5 cellular contexts compared by ENCODE assay signal in the genomic region with DNA sequence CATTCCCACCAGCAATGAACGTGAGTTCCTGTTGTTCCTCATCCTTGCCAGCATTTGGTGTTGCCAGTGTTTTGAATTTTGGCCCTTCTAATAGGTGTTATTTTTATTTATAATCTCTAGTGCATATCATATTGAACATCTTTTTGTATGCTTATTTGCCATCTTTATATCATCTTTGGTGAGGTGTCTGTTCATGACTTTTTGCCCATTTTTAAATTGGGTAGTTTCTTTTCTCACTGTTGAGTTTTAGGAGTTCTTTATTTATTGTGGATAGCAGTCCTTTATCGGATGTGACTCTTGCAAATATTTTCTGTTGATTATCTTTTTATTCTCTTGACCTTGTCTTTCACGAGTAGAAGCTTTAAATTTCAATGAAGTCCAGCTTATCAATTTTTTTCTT.
"Had no signal": no experiment of that assay in that cellular context is flagged by ENCODE, and none has a peak within 500 bp of the region (broad histone marks: within the 10 kb centered on the region; RNA-seq: fewer than 3 reads in every experiment).

No MANE protein-coding gene starts in this region.

- H3K4me2 ChIP-seq: KMS-11 had no signal

- H3K9ac ChIP-seq: KMS-11 had no signal

- H3K27ac ChIP-seq: HL-60, KMS-11 had no signal

- DNase-seq: IMR-90, KBM-7, KG1 had no signal
